8 cellular contexts compared by ENCODE assay signal in genomic region chr13:34942732-34943674, GRCh38. TPM values are rescaled to one million over a fixed set of nuclear protein-coding genes. Genes with fewer than 3 reads are reported as not detected.
DNase-seq lines count a peak whose midpoint lies in the region; ATAC-seq and TF ChIP-seq lines count a peak whose summit lies in the region.

No MANE protein-coding gene starts in this region.

- peak overlapping the region; percentile 72 for H3K9ac ChIP-seq in muscle layer of colon (ENCODE audit: low read length)

- WGBS in esophagus, 2 donors: 5% methylated on average over 52 to 67 of the region's 67 CpGs
- WGBS in aorta, 2 donors: 4 to 6% methylated on average over 54 to 67 of the region's 67 CpGs

- DNase-seq in BJ (ENCODE audit: low read depth): no peak
- DNase-seq in HL-60 (ENCODE audit: low read depth in 1 of 2, low spot score in 1 of 2): no peak
- DNase-seq in T-helper 2 cell treated with Interferon-gamma antibody and Interleukin-4, amounts not matched to agents 5 μg/mL and 100 μg/mL, for 36 hours (ENCODE audit: low spot score): peak; percentile 4
- DNase-seq in aorta: peak; percentile 34 to 74
- no peak for DNase-seq in SIG-M5 treated with dmso at 0.1 percent for 504 hours (lab: John Stamatoyannopoulos, UW; ENCODE audit: unreplicated experiment)

- H3K36me3 ChIP-seq in BJ (ENCODE audit: control insufficient read depth, insufficient read depth, low read length) (no peaks in the 10 kb centered on the region), esophagus (ENCODE audit: control insufficient read depth in 2 of 2, insufficient read depth in 2 of 2, low read length in 1 of 2) (no peaks in the 10 kb centered on the region), muscle layer of colon (ENCODE audit: insufficient read depth, low read length) (no peaks in the 10 kb centered on the region), aorta (ENCODE audit: control insufficient read depth in 1 of 2, insufficient read depth in 2 of 2, low read length in 1 of 2) (no peaks in the 10 kb centered on the region)

- peaks cover 0 to 6% of the 10 kb centered on the region in 2 donors for H3K4me1 ChIP-seq in esophagus (ENCODE audit: control insufficient read depth in 2 of 2, insufficient read depth in 2 of 2, low read length in 1 of 2)
- peaks cover 12% of the 10 kb centered on the region for H3K4me1 ChIP-seq in muscle layer of colon (ENCODE audit: insufficient read depth, low read length)
- peaks cover 0 to 3% of the 10 kb centered on the region in 2 donors for H3K4me1 ChIP-seq in aorta (ENCODE audit: control insufficient read depth in 1 of 2, insufficient read depth in 2 of 2, low read length in 2 of 2)

- peak overlapping the region; percentile 75 for H3K4me3 Mint-ChIP-seq in T-helper 2 cell treated with Interferon-gamma antibody and Interleukin-4, amounts not matched to agents 5 μg/mL and 100 μg/mL, for 36 hours

- H3K9me3 Mint-ChIP-seq in T-helper 2 cell treated with Interferon-gamma antibody and Interleukin-4, amounts not matched to agents 5 μg/mL and 100 μg/mL, for 36 hours: no peaks in the 10 kb centered on the region

- no peak overlapping the region for H3K27ac Mint-ChIP-seq in T-helper 2 cell treated with Interferon-gamma antibody and Interleukin-4, amounts not matched to agents 5 μg/mL and 100 μg/mL, for 36 hours

- peaks cover 14% of the 10 kb centered on the region for H3K4me1 Mint-ChIP-seq in T-helper 2 cell treated with Interferon-gamma antibody and Interleukin-4, amounts not matched to agents 5 μg/mL and 100 μg/mL, for 36 hours (ENCODE audit: low read depth)

- peak; percentile 15 for ATAC-seq in GM19025 (IDR thresholded peaks at IDR 0.05; ENCODE audit: low read depth, unreplicated experiment)
- ATAC-seq in aorta (ENCODE audit: low FRiP score): peak; percentile 57

- no peaks in the 10 kb centered on the region for H3K27me3 ChIP-seq in BJ (ENCODE audit: control insufficient read depth, insufficient read depth, low read length)
- H3K27me3 ChIP-seq in HL-60 (ENCODE audit: insufficient read depth, poor library complexity, severe bottlenecking): peaks cover 30% of the 10 kb centered on the region
- peaks cover 0 to 5% of the 10 kb centered on the region in 2 donors for H3K27me3 ChIP-seq in esophagus (ENCODE audit: control insufficient read depth in 1 of 2, insufficient read depth in 2 of 2, low read length in 2 of 2)
- no peaks in the 10 kb centered on the region for H3K27me3 ChIP-seq in muscle layer of colon (ENCODE audit: control insufficient read depth in 1 of 2, insufficient read depth in 2 of 2, low read length in 2 of 2)
- no peaks in the 10 kb centered on the region for H3K27me3 ChIP-seq in aorta (ENCODE audit: control insufficient read depth in 1 of 2, insufficient read depth in 2 of 2, low read length in 1 of 2)

- H3K36me3 Mint-ChIP-seq in T-helper 2 cell treated with Interferon-gamma antibody and Interleukin-4, amounts not matched to agents 5 μg/mL and 100 μg/mL, for 36 hours (ENCODE audit: low read depth): no peaks in the 10 kb centered on the region

- H3K27me3 Mint-ChIP-seq in T-helper 2 cell treated with Interferon-gamma antibody and Interleukin-4, amounts not matched to agents 5 μg/mL and 100 μg/mL, for 36 hours (ENCODE audit: low read depth): peaks cover 56% of the 10 kb centered on the region

- H3K27ac ChIP-seq in HL-60 (replicated peaks): no peak overlapping the region
- peak overlapping the region; percentile 42 to 60 for H3K27ac ChIP-seq in esophagus (ENCODE audit: low read depth in 2 of 2, low read length in 1 of 2)
- peak overlapping the region; percentile 82 for H3K27ac ChIP-seq in muscle layer of colon (ENCODE audit: low read depth, low read length)
- no peak overlapping the region for H3K27ac ChIP-seq in aorta (ENCODE audit: low read depth in 1 of 2, low read length in 2 of 2)

- H3K4me3 ChIP-seq in BJ (ENCODE audit: low read depth, low read length) (peak overlapping the region; percentile 73), HL-60 (replicated peaks; ENCODE audit: insufficient read depth, low read length) (peak overlapping the region; percentile 49), esophagus (ENCODE audit: low read depth in 1 of 2, low read length in 2 of 2) (peak overlapping the region; percentile 69 to 91), muscle layer of colon (ENCODE audit: low read depth in 1 of 2, low read length in 2 of 2) (peak overlapping the region; percentile 85 to 95), aorta (ENCODE audit: low read length in 2 of 2) (peak overlapping the region; percentile 57 to 98)

- POLR2A ChIA-PET in BJ (lab: Charles Lee): no interaction called here

- intact Hi-C loops in aorta (cut with DNase I): no loop called here

- TF ChIP-seq CTCF in BJ (IDR thresholded peaks at IDR 0.05; ENCODE audit: insufficient read depth, low read depth, low read length): no peak
- no peak for TF ChIP-seq CTCF in HL-60 (IDR thresholded peaks at IDR 0.05; ENCODE audit: insufficient read depth, low read length)

- CTCF ChIA-PET in BJ (lab: Yijun Ruan, JAX): no interaction called here

- H3K9me3 ChIP-seq in esophagus (ENCODE audit: control insufficient read depth in 2 of 2, insufficient read depth in 1 of 2, low read depth in 1 of 2, low read length in 1 of 2) (no peaks in the 10 kb centered on the region), muscle layer of colon (ENCODE audit: low read length) (no peaks in the 10 kb centered on the region), aorta (ENCODE audit: control insufficient read depth, low read length) (no peaks in the 10 kb centered on the region)

RNA-seq across cellular contexts. Expression of gene NBEA, which starts 0.9 kb away (rescaled TPM):
- polyA plus RNA-seq in BJ (2011; rRNA removed) (17.8 and 24.6 TPM in 2 replicates), esophagus (1 to 10 TPM in 1 of 2 donors, under 1 TPM in 1; 0.51 to 1.6 TPM), aorta (1 to 10 TPM; 1.9 to 3.5 TPM)
- 25.6 and 29.9 TPM in 2 replicates for polyA minus RNA-seq in BJ (2011; rRNA and poly(A)+ RNA removed)
- total RNA-seq in aorta: 10 to 100 TPM; 14.0 to 14.7 TPM

Comparison
In these comparisons a context has a peak if more than half of its experiments do, and no peak if none do; other contexts are left out.
1. DNase-seq: peak in T-helper 2 cell treated with Interferon-gamma antibody and Interleukin-4, amounts not matched to agents 5 μg/mL and 100 μg/mL, for 36 hours (single experiment) and aorta (2 of 2); none in BJ (single experiment), HL-60 (0 of 2) and SIG-M5 treated with dmso at 0.1 percent for 504 hours (single experiment).
2. H3K27ac ChIP-seq: peak in esophagus (2 of 2) and muscle layer of colon (single experiment); none in HL-60 (single experiment) and aorta (0 of 2).
3. Peak in every context shown above with its lines, with median percentiles within 50 percentile points of each other: H3K4me3 ChIP-seq.